In the genomic region with DNA sequence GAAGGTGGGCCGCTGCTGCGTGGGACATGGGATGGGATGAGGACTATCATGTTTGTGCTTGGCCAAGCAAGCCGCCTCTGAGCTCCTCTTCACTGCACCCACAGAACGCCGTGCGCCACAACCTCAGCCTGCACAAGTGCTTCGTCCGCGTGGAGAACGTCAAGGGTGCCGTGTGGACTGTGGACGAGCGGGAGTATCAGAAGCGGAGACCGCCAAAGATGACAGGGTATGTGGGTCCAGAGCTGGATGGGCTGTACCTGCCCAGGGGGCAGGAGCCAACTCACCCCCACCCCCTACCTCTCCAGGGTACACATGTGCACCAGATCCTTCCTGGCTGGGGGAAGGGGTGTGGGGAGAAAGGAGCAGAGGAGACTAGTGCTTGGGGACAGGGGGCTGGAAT, we compare ENCODE assay signal across 24 cellular contexts. TPM values are rescaled to one million over a fixed set of nuclear protein-coding genes. Genes with fewer than 3 reads are reported as not detected.
DNase-seq lines count a peak whose midpoint lies in the region; ATAC-seq, FAIRE-seq and TF ChIP-seq lines count a peak whose summit lies in the region.
"Had no signal": no experiment of that assay in that cellular context is flagged by ENCODE, and none has a peak within 500 bp of the region (broad histone marks: within the 10 kb centered on the region; RNA-seq: fewer than 3 reads in every experiment).

No MANE protein-coding gene starts in this region.

- no peaks in the 10 kb centered on the region for H3K36me3 Mint-ChIP-seq in activated CD8-positive, alpha-beta T cell treated with anti-CD3 and anti-CD28 coated beads, Interleukin-2, amount 10 ng/mL, durations not matched to agents 7 days and 5 days (ENCODE audit: low read depth)
- H3K36me3 Mint-ChIP-seq in activated CD8-positive, alpha-beta T cell treated with anti-CD3 and anti-CD28 coated beads for 36 hours (ENCODE audit: low read depth) = peaks cover 3% of the 10 kb centered on the region
- peaks cover 46 to 73% of the 10 kb centered on the region in 2 donors for H3K36me3 Mint-ChIP-seq in CD14-positive monocyte

- no peak for TF ChIP-seq CTCF in activated CD8-positive, alpha-beta T cell treated with anti-CD3 and anti-CD28 coated beads for 36 hours (IDR thresholded peaks at IDR 0.05)
- TF ChIP-seq CTCF in H1 (IDR thresholded peaks at IDR 0.05; ENCODE audit: control extremely low read depth in 1 of 3, insufficient read depth in 1 of 3, low read depth in 1 of 3, low read length in 3 of 3) = no peak
- no peak for TF ChIP-seq CTCF in neural cell (IDR thresholded peaks at IDR 0.05; ENCODE audit: poor library complexity, severe bottlenecking)
- no peak for TF ChIP-seq CTCF in CD14-positive monocyte (IDR thresholded peaks at IDR 0.05)
- TF ChIP-seq CTCF in tibial nerve (IDR thresholded peaks at IDR 0.05) = no peak

- no peak for ATAC-seq in activated CD8-positive, alpha-beta T cell treated with anti-CD3 and anti-CD28 coated beads, Interleukin-2, amount 10 ng/mL, durations not matched to agents 7 days and 5 days
- no peak for ATAC-seq in activated CD8-positive, alpha-beta T cell treated with anti-CD3 and anti-CD28 coated beads for 36 hours

- no peak overlapping the region for H3K14ac ChIP-seq in H1 (ENCODE audit: insufficient read length)

- CTCF ChIA-PET in activated CD8-positive, alpha-beta T cell treated with anti-CD3 and anti-CD28 coated beads, Interleukin-2, amount 10 ng/mL, durations not matched to agents 7 days and 5 days (lab: Charles Lee) = interaction anchor here (0.6 to 5.3 kb wide), 8 partner anchors 8 to 509 kb away, joined by 3 to 51 read pairs (median 5); no protein-coding TSS in a partner anchor
- CTCF ChIA-PET in activated CD8-positive, alpha-beta T cell treated with anti-CD3 and anti-CD28 coated beads for 36 hours (lab: Charles Lee) = interaction anchor here (0.9 to 5.1 kb wide), 6 partner anchors 30 to 227 kb away, joined by 3 to 31 read pairs (median 5); no protein-coding TSS in a partner anchor
- CTCF ChIA-PET in H1 (lab: Charles Lee; ENCODE audit: partially characterized antibody) = interaction anchor here (0.9 to 27.7 kb wide), 21 partner anchors 8 to 227 kb away, joined by 3 to 361 read pairs (median 4); no protein-coding TSS in a partner anchor

- TF ChIP-seq POLR2A in H1 (IDR thresholded peaks at IDR 0.05; ENCODE audit: control extremely low read depth in 1 of 2, low read depth in 2 of 2, low read length in 2 of 2) = no peak
- no peak for TF ChIP-seq POLR2A in tibial nerve (IDR thresholded peaks at IDR 0.05)

- H2AK5ac ChIP-seq in H1 (ENCODE audit: low read depth, low read length) = no peak overlapping the region

- H3K9me3 Mint-ChIP-seq in activated CD8-positive, alpha-beta T cell treated with anti-CD3 and anti-CD28 coated beads, Interleukin-2, amount 10 ng/mL, durations not matched to agents 7 days and 5 days (ENCODE audit: insufficient read depth) = no peaks in the 10 kb centered on the region
- H3K9me3 Mint-ChIP-seq in activated CD8-positive, alpha-beta T cell treated with anti-CD3 and anti-CD28 coated beads for 36 hours = no peaks in the 10 kb centered on the region
- H3K9me3 Mint-ChIP-seq in CD14-positive monocyte = no peaks in the 10 kb centered on the region
- H3K9me3 Mint-ChIP-seq: IgD-negative memory B cell had no signal

- no peak overlapping the region for H2BK120ac ChIP-seq in H1 (replicated peaks; ENCODE audit: low read depth, low read length)

- intact Hi-C loops in activated CD8-positive, alpha-beta T cell treated with anti-CD3 and anti-CD28 coated beads for 36 hours (cut with micrococcal nuclease) = loop anchor here (5.0 kb wide), 1 partner anchor 132 kb away; no protein-coding TSS in a partner anchor
- intact Hi-C loops in CD14-positive monocyte (cut with micrococcal nuclease) = loop anchor here in 1 of 2 donors (5.0 kb wide), 1 partner anchor 227 kb away; no protein-coding TSS in a partner anchor

- H3K27me3 Mint-ChIP-seq in activated CD8-positive, alpha-beta T cell treated with anti-CD3 and anti-CD28 coated beads, Interleukin-2, amount 10 ng/mL, durations not matched to agents 7 days and 5 days (ENCODE audit: low read depth) = no peaks in the 10 kb centered on the region
- no peaks in the 10 kb centered on the region for H3K27me3 Mint-ChIP-seq in activated CD8-positive, alpha-beta T cell treated with anti-CD3 and anti-CD28 coated beads for 36 hours
- peaks cover 0 to 2% (median 0%) of the 10 kb centered on the region in 3 donors for H3K27me3 Mint-ChIP-seq in CD14-positive monocyte (ENCODE audit: low read depth in 3 of 3)
- H3K27me3 Mint-ChIP-seq: IgD-negative memory B cell had no signal

- no peak overlapping the region for H2BK15ac ChIP-seq in H1 (ENCODE audit: low read length)

- no peaks in the 10 kb centered on the region for H3F3A ChIP-seq in neural cell (ENCODE audit: insufficient read depth, low read length, poor library complexity, severe bottlenecking)

- H3K27ac ChIP-seq in H1 (ENCODE audit: low read depth, low read length) (no peak overlapping the region), neural cell (ENCODE audit: low read length) (no peak overlapping the region), tibial nerve (no peak overlapping the region)
- H3K27ac ChIP-seq: 22Rv1 had no signal

- H3K36me3 ChIP-seq in H1 (ENCODE audit: control insufficient read depth in 2 of 4, insufficient read depth in 4 of 4, low read length in 3 of 4) (peaks cover 0 to 3% (median 1%) of the 10 kb centered on the region in 4 experiments; a peak in 3 of 8 replicates), neural cell (ENCODE audit: insufficient read depth, low read length) (peaks cover 3% of the 10 kb centered on the region), tibial nerve (peaks cover 0 to 89% (median 0%) of the 10 kb centered on the region in 3 donors)

- H3K9me3 ChIP-seq in H1 (ENCODE audit: insufficient read depth in 2 of 2, low read depth in 1 of 2, low read length in 1 of 2) (no peaks in the 10 kb centered on the region), neural cell (ENCODE audit: low read length) (no peaks in the 10 kb centered on the region), tibial nerve (no peaks in the 10 kb centered on the region)
- H3K9me3 ChIP-seq: BE2C had no signal

- H3K4me1 ChIP-seq in H1 (replicated peaks in 1 of 4; ENCODE audit: control insufficient read depth in 3 of 4, insufficient read depth in 4 of 4, low read length in 3 of 4) (peaks cover 3 to 22% (median 11%) of the 10 kb centered on the region in 4 experiments), tibial nerve (peaks cover 0 to 9% (median 0%) of the 10 kb centered on the region in 4 donors)
- H3K4me1 ChIP-seq: BE2C had no signal

- no peak overlapping the region for H3K23ac ChIP-seq in H1 (ENCODE audit: insufficient read length)

- H4K8ac ChIP-seq in H1 (ENCODE audit: extremely low read depth, insufficient read depth, low read length) = peak overlapping the region; percentile 63; the same call in 1 of the 2 replicates

- no peak overlapping the region for H4K5ac ChIP-seq in H1 (ENCODE audit: insufficient read length, low read depth, low read length)

- H3K79me2 ChIP-seq in H1 (ENCODE audit: control insufficient read depth in 1 of 2, insufficient read depth in 2 of 2, low read length in 2 of 2) (no peaks in the 10 kb centered on the region), neural cell (replicated peaks; ENCODE audit: insufficient read depth, low read length) (no peaks in the 10 kb centered on the region)

- no peak for DNase-seq in activated CD8-positive, alpha-beta T cell treated with anti-CD3 and anti-CD28 coated beads, Interleukin-2, amount 10 ng/mL, durations not matched to agents 7 days and 5 days
- DNase-seq in activated CD8-positive, alpha-beta T cell treated with anti-CD3 and anti-CD28 coated beads for 36 hours = no peak
- DNase-seq in H1 (ENCODE audit: low read depth in 1 of 2, low spot score in 2 of 2) = no peak
- DNase-seq in CD14-positive monocyte (ENCODE audit: low spot score) = no peak
- no peak for DNase-seq in DMS153 treated with DMSO at 0.1 percent for 48 hours (lab: John Stamatoyannopoulos, UW; ENCODE audit: unreplicated experiment)
- no peak for DNase-seq in tibial nerve (ENCODE audit: low spot score in 2 of 2)
- DNase-seq: ACHN, BE2C, DMS153, GOT3, HCEC 1CT, NCI-H1092, NCI-H1417 treated with DMSO at 0.1 percent for 48 hours, NCI-H187, NCI-H2081 treated with DMSO at 0.1 percent for 48 hours, NCI-H2171, NCI-H226, NCI-H510A, NCI-H69, RPMI8226, SHP77 had no signal

- H3K4me3 ChIP-seq in H1 (ENCODE audit: extremely low read depth in 1 of 4, insufficient read depth in 2 of 4, low read depth in 3 of 4, low read length in 4 of 4) = no peak overlapping the region
- no peak overlapping the region for H3K4me3 ChIP-seq in neural cell (ENCODE audit: low read length)
- H3K4me3 ChIP-seq in tibial nerve = no peak overlapping the region

- TF ChIP-seq RAD21 in H1 (IDR thresholded peaks at IDR 0.05 in 1 of 2, conservative IDR thresholded peaks at IDR 0.05 in 1 of 2; ENCODE audit: low read depth in 2 of 2, low read length in 2 of 2) = no peak
- TF ChIP-seq RAD21 in neural cell (conservative IDR thresholded peaks at IDR 0.05) = no peak

- no peak overlapping the region for H3K4me2 ChIP-seq in H1 (ENCODE audit: insufficient read depth in 1 of 2, low read depth in 2 of 2, low read length in 2 of 2)
- no peak overlapping the region for H3K4me2 ChIP-seq in neural cell (ENCODE audit: low read length)

- H3K9ac ChIP-seq in H1 (replicated peaks in 1 of 4; ENCODE audit: extremely low read depth in 1 of 4, low read depth in 3 of 4, low read length in 3 of 4) (no peak overlapping the region), neural cell (ENCODE audit: low read length) (no peak overlapping the region)

- POLR2A ChIA-PET in activated CD8-positive, alpha-beta T cell treated with anti-CD3 and anti-CD28 coated beads, Interleukin-2, amount 10 ng/mL, durations not matched to agents 7 days and 5 days (lab: Charles Lee) = no interaction called here
- POLR2A ChIA-PET in activated CD8-positive, alpha-beta T cell treated with anti-CD3 and anti-CD28 coated beads for 36 hours (lab: Charles Lee) = no interaction called here
- POLR2A ChIA-PET in H1 (lab: Charles Lee; ENCODE audit: partially characterized antibody) = interaction anchor here (0.9 to 1.6 kb wide), 3 partner anchors 9 to 41 kb away, joined by 4 to 6 read pairs (median 4); no protein-coding TSS in a partner anchor

- H3K9me2 ChIP-seq in neural cell (ENCODE audit: insufficient read depth, low read length) = no peaks in the 10 kb centered on the region

- H3K79me1 ChIP-seq in H1 (ENCODE audit: low read depth, low read length) = no peaks in the 10 kb centered on the region

- H3K4me3 Mint-ChIP-seq in activated CD8-positive, alpha-beta T cell treated with anti-CD3 and anti-CD28 coated beads, Interleukin-2, amount 10 ng/mL, durations not matched to agents 7 days and 5 days = no peak overlapping the region
- no peak overlapping the region for H3K4me3 Mint-ChIP-seq in activated CD8-positive, alpha-beta T cell treated with anti-CD3 and anti-CD28 coated beads for 36 hours
- peak overlapping the region in 1 of 2 donors; percentile 37 for H3K4me3 Mint-ChIP-seq in CD14-positive monocyte
- H3K4me3 Mint-ChIP-seq: IgD-negative memory B cell had no signal

- H2BK12ac ChIP-seq in H1 (ENCODE audit: low read depth, low read length) = 0 out of 2 replicates have a peak overlapping the region, but pooled peaks have one; percentile 43

- H4K20me1 ChIP-seq in H1 (replicated peaks in 1 of 2; ENCODE audit: control insufficient read depth in 1 of 2, insufficient read depth in 2 of 2, low read length in 2 of 2) (peaks cover 0 to 2% of the 10 kb centered on the region in 2 experiments), neural cell (ENCODE audit: insufficient read depth) (no peaks in the 10 kb centered on the region)

- no peaks in the 10 kb centered on the region for H3K4me1 Mint-ChIP-seq in activated CD8-positive, alpha-beta T cell treated with anti-CD3 and anti-CD28 coated beads, Interleukin-2, amount 10 ng/mL, durations not matched to agents 7 days and 5 days (ENCODE audit: low read depth)
- peaks cover 2% of the 10 kb centered on the region for H3K4me1 Mint-ChIP-seq in activated CD8-positive, alpha-beta T cell treated with anti-CD3 and anti-CD28 coated beads for 36 hours (ENCODE audit: low read depth)
- H3K4me1 Mint-ChIP-seq in CD14-positive monocyte = no peaks in the 10 kb centered on the region

- no peak overlapping the region for H2AFZ ChIP-seq in H1 (ENCODE audit: low read length)
- H2AFZ ChIP-seq in neural cell (ENCODE audit: low read depth, low read length) = no peak overlapping the region

- peak overlapping the region; percentile 34 for H3K27ac Mint-ChIP-seq in activated CD8-positive, alpha-beta T cell treated with anti-CD3 and anti-CD28 coated beads, Interleukin-2, amount 10 ng/mL, durations not matched to agents 7 days and 5 days
- no peak overlapping the region for H3K27ac Mint-ChIP-seq in activated CD8-positive, alpha-beta T cell treated with anti-CD3 and anti-CD28 coated beads for 36 hours
- H3K27ac Mint-ChIP-seq in CD14-positive monocyte = no peak overlapping the region

- WGBS in H1 (ENCODE audit: extremely low coverage in 1 of 2, insufficient coverage in 1 of 2, insufficient read length in 1 of 2, insufficient replicate concordance in 2 of 2, low coverage in 1 of 2, low lambda C conversion rate in 2 of 2, missing lambda C conversion rate in 1 of 2), 2 experiments = 100% methylated on average over 8 of the region's 15 CpGs; no CpG with 5 or more reads in 1 of the 2 experiments
- WGBS in tibial nerve, 2 donors = 77 to 89% methylated on average over 14 to 15 of the region's 15 CpGs

- no peaks in the 10 kb centered on the region for H3K23me2 ChIP-seq in H1 (ENCODE audit: low read depth, low read length)

- H3K18ac ChIP-seq in H1 (ENCODE audit: extremely low read depth, low read length) = no peak overlapping the region

- H3K27me3 ChIP-seq in H1 (replicated peaks in 1 of 4; ENCODE audit: control insufficient read depth in 3 of 4, extremely low read depth in 1 of 4, insufficient read depth in 3 of 4, low read length in 3 of 4) (no peaks in the 10 kb centered on the region), neural cell (ENCODE audit: insufficient read depth, low read depth, low read length) (no peaks in the 10 kb centered on the region), tibial nerve (no peaks in the 10 kb centered on the region)
- H3K27me3 ChIP-seq: BE2C had no signal

- no peak overlapping the region for H2BK20ac ChIP-seq in H1 (ENCODE audit: low read length)

- peak overlapping the region; percentile 63; the same call in 1 of the 2 replicates for H2BK5ac ChIP-seq in H1 (ENCODE audit: low read depth, low read length)

- TF ChIP-seq EP300 in H1 (IDR thresholded peaks at IDR 0.05; ENCODE audit: borderline replicate concordance in 1 of 2, low read depth in 2 of 2, low read length in 2 of 2) (no peak), neural cell (conservative IDR thresholded peaks at IDR 0.05; ENCODE audit: poor library complexity, severe bottlenecking) (no peak), tibial nerve (IDR thresholded peaks at IDR 0.05) (no peak)

- no peak for FAIRE-seq in H1 (lab: Jason Lieb, UNC)

- no peak overlapping the region for H3K4ac ChIP-seq in H1 (replicated peaks; ENCODE audit: insufficient read length, low read depth, low read length)

- H4K91ac ChIP-seq in H1 (replicated peaks; ENCODE audit: insufficient read length, low read length) = no peak overlapping the region

- no peak overlapping the region for H3K56ac ChIP-seq in H1 (replicated peaks; ENCODE audit: insufficient read length, low read depth, low read length)

RNA-seq across cellular contexts. Expression of a gene that starts 43.5 kb away (rescaled TPM):
- total RNA-seq in activated CD8-positive, alpha-beta T cell treated with anti-CD3 and anti-CD28 coated beads, Interleukin-2, amount 10 ng/mL, durations not matched to agents 7 days and 5 days = not detected
- total RNA-seq in activated CD8-positive, alpha-beta T cell treated with anti-CD3 and anti-CD28 coated beads for 36 hours = not detected
- 38.5 and 41.0 TPM in 2 replicates for total RNA-seq in H1 (2021; fragmentation: NEBNext Ultra II Directional; extraction: Animal tissue kit (Norgen Biotek cat#: 25700))
- polyA plus RNA-seq in H1 (2011; rRNA removed) (65.6 and 78.9 TPM in 2 replicates), neural cell (42.5 and 42.8 TPM in 2 replicates), CD14-positive monocyte (not detected)
- polyA plus RNA-seq in H1 (2011; cell fraction: cytosol; rRNA removed) = 73.5 TPM
- polyA plus RNA-seq in H1 (2011; cell fraction: nucleus; rRNA removed) = 60.0 TPM
- 21.8 to 38.0 TPM (median 35.1 TPM) in 4 replicates for polyA plus RNA-seq in H1 (2012, experiment 1 of 2)
- polyA plus RNA-seq in H1 (2012, experiment 2 of 2) = 41.2 TPM
- 36.9 TPM for polyA plus RNA-seq in H1 (2013, experiment 1 of 2)
- 40.4 TPM for polyA plus RNA-seq in H1 (2013, experiment 2 of 2)
- polyA minus RNA-seq in H1 (2011; rRNA and poly(A)+ RNA removed) = 10.9 and 15.4 TPM in 2 replicates
- 22.2 TPM for polyA minus RNA-seq in H1 (2011; cell fraction: cytosol; rRNA and poly(A)+ RNA removed)
- polyA minus RNA-seq in H1 (2011; cell fraction: nucleus; rRNA and poly(A)+ RNA removed) = 12.8 TPM
- polyA minus RNA-seq in neural cell = 12.7 and 17.5 TPM in 2 replicates
- 10 to 100 TPM; 13.5 to 31.8 (median 20.7) TPM for total RNA-seq in tibial nerve
- polyA plus RNA-seq: IgD-negative memory B cell had no signal

RNA-seq across cellular contexts. Expression of a gene that starts 48.6 kb away (rescaled TPM):
- 1 to 10 TPM; 6.7 to 7.1 TPM for total RNA-seq in activated CD8-positive, alpha-beta T cell treated with anti-CD3 and anti-CD28 coated beads, Interleukin-2, amount 10 ng/mL, durations not matched to agents 7 days and 5 days
- total RNA-seq in activated CD8-positive, alpha-beta T cell treated with anti-CD3 and anti-CD28 coated beads for 36 hours = 10 to 100 TPM; 11.0 to 11.8 TPM
- 13.3 and 14.7 TPM in 2 replicates for total RNA-seq in H1 (2021; fragmentation: NEBNext Ultra II Directional; extraction: Animal tissue kit (Norgen Biotek cat#: 25700))
- 4.8 and 6.7 TPM in 2 replicates for polyA plus RNA-seq in H1 (2011; rRNA removed)
- 2.2 TPM for polyA plus RNA-seq in H1 (2011; cell fraction: cytosol; rRNA removed)
- 8.8 TPM for polyA plus RNA-seq in H1 (2011; cell fraction: nucleus; rRNA removed)
- 9.6 to 20.8 TPM (median 19.1 TPM) in 4 replicates for polyA plus RNA-seq in H1 (2012, experiment 1 of 2)
- polyA plus RNA-seq in H1 (2012, experiment 2 of 2) = 13.4 TPM
- 5.1 TPM for polyA plus RNA-seq in H1 (2013, experiment 1 of 2)
- 5.1 TPM for polyA plus RNA-seq in H1 (2013, experiment 2 of 2)
- polyA minus RNA-seq in H1 (2011; rRNA and poly(A)+ RNA removed) = 2.0 and 2.4 TPM in 2 replicates
- polyA minus RNA-seq in H1 (2011; cell fraction: cytosol; rRNA and poly(A)+ RNA removed) = 9.3 TPM
- 5.1 TPM for polyA minus RNA-seq in H1 (2011; cell fraction: nucleus; rRNA and poly(A)+ RNA removed)
- 7.1 and 9.7 TPM in 2 replicates for polyA plus RNA-seq in neural cell
- 25.9 and 31.2 TPM in 2 replicates for polyA minus RNA-seq in neural cell
- under 1 TPM; 0.62 to 0.65 TPM for polyA plus RNA-seq in CD14-positive monocyte
- 10 to 100 TPM; 11.1 to 16.2 (median 14.7) TPM for total RNA-seq in tibial nerve

Comparison
In these comparisons a context has a peak if more than half of its experiments do, and no peak if none do; other contexts are left out.
1. RNA of a gene that starts 43.5 kb away (total RNA-seq): 38.5 to 41.0 TPM in H1 and 13.5 to 31.8 TPM in tibial nerve; not detected in activated CD8-positive, alpha-beta T cell treated with anti-CD3 and anti-CD28 coated beads for 36 hours and not detected in activated CD8-positive, alpha-beta T cell treated with anti-CD3 and anti-CD28 coated beads, Interleukin-2, amount 10 ng/mL, durations not matched to agents 7 days and 5 days; every median in the first group is over 10 times any median in the second.